Comparison of ENCODE assay signal across 24 cellular contexts in genomic region chr22:48199667-48200066, GRCh38.
"Had no signal": no experiment of that assay in that cellular context is flagged by ENCODE, and none has a peak within 500 bp of the region (broad histone marks: within the 10 kb centered on the region; RNA-seq: fewer than 3 reads in every experiment).

No MANE protein-coding gene starts in this region.

- H3K4me3 ChIP-seq: lower lobe of right lung, pancreas, right lobe of liver, suprapubic skin, transverse colon had no signal

- H3K27ac ChIP-seq: lower lobe of right lung, pancreas, right lobe of liver, suprapubic skin, transverse colon had no signal

- H3K36me3 Mint-ChIP-seq: immature natural killer cell; naive thymus-derived CD8-positive, alpha-beta T cell had no signal

- H3K9me3 Mint-ChIP-seq: effector memory CD8-positive, alpha-beta T cell had no signal

- H3K9me3 ChIP-seq: lower lobe of right lung, pancreas, right lobe of liver, suprapubic skin, transverse colon had no signal

- H3K27ac Mint-ChIP-seq: effector memory CD8-positive, alpha-beta T cell; immature natural killer cell; naive thymus-derived CD8-positive, alpha-beta T cell; nephron progenitor cell; stimulated activated naive CD8-positive, alpha-beta T cell treated with anti-CD3 and anti-CD28 coated beads, Interleukin-15, amount 100 ng/mL, for 72 hours had no signal

- H3K4me3 Mint-ChIP-seq: effector memory CD8-positive, alpha-beta T cell; immature natural killer cell; naive thymus-derived CD8-positive, alpha-beta T cell; nephron progenitor cell; stimulated activated naive CD8-positive, alpha-beta T cell treated with anti-CD3 and anti-CD28 coated beads, Interleukin-15, amount 100 ng/mL, for 72 hours had no signal

- ATAC-seq: effector memory CD8-positive, alpha-beta T cell; left colon; left ventricle myocardium superior; lower lobe of right lung; naive thymus-derived CD8-positive, alpha-beta T cell; pancreas; right lobe of liver; stimulated activated naive CD8-positive, alpha-beta T cell treated with anti-CD3 and anti-CD28 coated beads, Interleukin-15, amount 100 ng/mL, for 72 hours had no signal

- H3K27me3 ChIP-seq: right lobe of liver had no signal

- H3K4me1 ChIP-seq: lower lobe of right lung, pancreas, right lobe of liver, suprapubic skin, transverse colon had no signal

- H3K36me3 ChIP-seq: lower lobe of right lung, pancreas, right lobe of liver, suprapubic skin, transverse colon had no signal

- DNase-seq: cerebellar nuclear complex; dermis blood vessel endothelial cell; effector memory CD8-positive, alpha-beta T cell; erythroblast; hypothalamus; immature natural killer cell; kidney glomerular epithelial cell; left colon; left ventricle myocardium superior; lower lobe of right lung; naive thymus-derived CD8-positive, alpha-beta T cell; nephron progenitor cell; occipital lobe; pancreas; retina; right lobe of liver; small intestine; stimulated activated CD4-positive, alpha-beta T cell treated with anti-CD3 and anti-CD28 coated beads, Interleukin-15, amount 100 ng/mL, for 24 hours; stimulated activated CD4-positive, alpha-beta T cell treated with anti-CD3 and anti-CD28 coated beads, Interleukin-4, amount 100 ng/mL, for 1 hour; stimulated activated CD8-positive, alpha-beta memory T cell treated with anti-CD3 and anti-CD28 coated beads, Interleukin-4, amount 100 ng/mL, for 48 hours; stimulated activated naive CD4-positive, alpha-beta T cell; stimulated activated naive CD8-positive, alpha-beta T cell treated with anti-CD3 and anti-CD28 coated beads, Interleukin-15, amount 100 ng/mL, for 72 hours; transverse colon had no signal
